In genomic region chr7:135938086-135938485, GRCh38 we compare ENCODE assay signal across 20 cellular contexts. TPM values are rescaled to one million over a fixed set of nuclear protein-coding genes. Genes with fewer than 3 reads are reported as not detected.
DNase-seq lines count a peak whose midpoint lies in the region; ATAC-seq and TF ChIP-seq lines count a peak whose summit lies in the region.
"Had no signal": no experiment of that assay in that cellular context is flagged by ENCODE, and none has a peak within 500 bp of the region (broad histone marks: within the 10 kb centered on the region; RNA-seq: fewer than 3 reads in every experiment).

No MANE protein-coding gene starts in this region.

- 0 out of 2 replicates have a peak, but pooled peaks cover 11% of the 10 kb centered on the region for H3K36me3 ChIP-seq in Loucy (ENCODE audit: insufficient read depth, low read length)
- H3K36me3 ChIP-seq in SJCRH30, result peaks cover 6% of the 10 kb centered on the region
- H3K36me3 ChIP-seq: BE2C, Peyer's patch had no signal

- no peak for ATAC-seq in memory B cell (ENCODE audit: low read depth)
- ATAC-seq in stimulated activated effector memory CD8-positive, alpha-beta T cell treated with anti-CD3 and anti-CD28 coated beads, Interleukin-12 subunit alpha, Interleukin-12 subunit beta, amount 100 ng/mL, for 72 hours, result no peak
- ATAC-seq: CD8-positive, alpha-beta T cell; Right ventricle myocardium inferior had no signal

- peaks cover 43% of the 10 kb centered on the region for H3K36me3 Mint-ChIP-seq in activated T-cell treated with anti-CD3 and anti-CD28 coated beads, Interleukin-2, amount 50 U/mL, for 24 hours (ENCODE audit: low read depth)
- peaks cover 15% of the 10 kb centered on the region for H3K36me3 Mint-ChIP-seq in memory B cell
- H3K36me3 Mint-ChIP-seq in stimulated activated effector memory CD8-positive, alpha-beta T cell treated with anti-CD3 and anti-CD28 coated beads, Interleukin-12 subunit alpha, Interleukin-12 subunit beta, amount 100 ng/mL, for 72 hours, result no peaks in the 10 kb centered on the region

- no peak overlapping the region for H3K27ac ChIP-seq in SJCRH30
- H3K27ac ChIP-seq: HL-60, Peyer's patch, SK-N-MC had no signal

- H3K27me3 ChIP-seq in Loucy (ENCODE audit: insufficient read depth, low read length, poor library complexity, severe bottlenecking) (no peaks in the 10 kb centered on the region), SJCRH30 (no peaks in the 10 kb centered on the region)
- H3K27me3 ChIP-seq: BE2C, Peyer's patch had no signal

- H3K4me1 Mint-ChIP-seq in activated T-cell treated with anti-CD3 and anti-CD28 coated beads, Interleukin-2, amount 50 U/mL, for 24 hours (ENCODE audit: low read depth), result peaks cover 79% of the 10 kb centered on the region
- H3K4me1 Mint-ChIP-seq in memory B cell, result peaks cover 62% of the 10 kb centered on the region
- H3K4me1 Mint-ChIP-seq in stimulated activated effector memory CD8-positive, alpha-beta T cell treated with anti-CD3 and anti-CD28 coated beads, Interleukin-12 subunit alpha, Interleukin-12 subunit beta, amount 100 ng/mL, for 72 hours, result peaks cover 71% of the 10 kb centered on the region

- no peaks in the 10 kb centered on the region for H3K9me2 ChIP-seq in Loucy (replicated peaks; ENCODE audit: low read depth, low read length)

- H3K79me2 ChIP-seq in Loucy (ENCODE audit: insufficient read depth, low read length), result peaks cover 89% of the 10 kb centered on the region

- peak overlapping the region; percentile 55 for H3K4me2 ChIP-seq in Loucy (ENCODE audit: low read depth, low read length, poor library complexity, severe bottlenecking)

- H3K4me3 ChIP-seq in Loucy (ENCODE audit: low read length, poor library complexity, severe bottlenecking) (no peak overlapping the region), SJCRH30 (no peak overlapping the region)
- H3K4me3 ChIP-seq: Peyer's patch, SK-N-MC had no signal

- H3K4me3 Mint-ChIP-seq in activated T-cell treated with anti-CD3 and anti-CD28 coated beads, Interleukin-2, amount 50 U/mL, for 24 hours, result no peak overlapping the region
- no peak overlapping the region for H3K4me3 Mint-ChIP-seq in memory B cell
- peak overlapping the region; percentile 43 for H3K4me3 Mint-ChIP-seq in stimulated activated effector memory CD8-positive, alpha-beta T cell treated with anti-CD3 and anti-CD28 coated beads, Interleukin-12 subunit alpha, Interleukin-12 subunit beta, amount 100 ng/mL, for 72 hours
- H3K4me3 Mint-ChIP-seq: CD8-positive, alpha-beta T cell; H9 had no signal

- no peak overlapping the region for H3K9ac ChIP-seq in Loucy (ENCODE audit: low read depth, low read length, poor library complexity, severe bottlenecking)

- TF ChIP-seq CTCF in Loucy (conservative IDR thresholded peaks at IDR 0.05; ENCODE audit: low read length), result no peak

- H3K9me3 Mint-ChIP-seq in activated T-cell treated with anti-CD3 and anti-CD28 coated beads, Interleukin-2, amount 50 U/mL, for 24 hours, result no peaks in the 10 kb centered on the region
- H3K9me3 Mint-ChIP-seq in memory B cell, result no peaks in the 10 kb centered on the region
- no peaks in the 10 kb centered on the region for H3K9me3 Mint-ChIP-seq in stimulated activated effector memory CD8-positive, alpha-beta T cell treated with anti-CD3 and anti-CD28 coated beads, Interleukin-12 subunit alpha, Interleukin-12 subunit beta, amount 100 ng/mL, for 72 hours
- H3K9me3 Mint-ChIP-seq: CD8-positive, alpha-beta T cell; H9 had no signal

- H3K27me3 Mint-ChIP-seq in activated T-cell treated with anti-CD3 and anti-CD28 coated beads, Interleukin-2, amount 50 U/mL, for 24 hours, result no peaks in the 10 kb centered on the region
- H3K27me3 Mint-ChIP-seq in memory B cell, result no peaks in the 10 kb centered on the region

- peaks cover 75% of the 10 kb centered on the region for H4K20me1 ChIP-seq in Loucy (ENCODE audit: insufficient read depth, low read length, poor library complexity, severe bottlenecking)

- H2AFZ ChIP-seq in Loucy (ENCODE audit: low read length), result no peak overlapping the region

- DNase-seq in activated T-cell treated with anti-CD3 and anti-CD28 coated beads, Interleukin-2, amount 50 U/mL, for 24 hours, result no peak
- DNase-seq in activated T-cell treated with anti-CD3 and anti-CD28 coated beads, Interleukin-2, amount 50 U/mL, for 48 hours, result no peak
- DNase-seq in memory B cell (ENCODE audit: low spot score in 2 of 2), result no peak
- no peak for DNase-seq in stimulated activated effector memory CD8-positive, alpha-beta T cell treated with anti-CD3 and anti-CD28 coated beads, Interleukin-12 subunit alpha, Interleukin-12 subunit beta, amount 100 ng/mL, for 72 hours (ENCODE audit: low spot score in 2 of 2)
- no peak for DNase-seq in NCI-H187 (lab: John Stamatoyannopoulos, UW)
- no peak for DNase-seq in SJCRH30
- no peak for DNase-seq in GF-D8 (lab: John Stamatoyannopoulos, UW)
- DNase-seq: BE2C; CD8-positive, alpha-beta T cell; DMS79; H9; NCI-H1105; NCI-H2081 treated with DMSO at 0.1 percent for 48 hours; NCI-H446 treated with DMSO at 0.1 percent for 48 hours; NCI-H69; Peyer's patch had no signal

- peak overlapping the region; percentile 16 for H3K27ac Mint-ChIP-seq in activated T-cell treated with anti-CD3 and anti-CD28 coated beads, Interleukin-2, amount 50 U/mL, for 24 hours
- H3K27ac Mint-ChIP-seq in memory B cell, result peak overlapping the region; percentile 63
- H3K27ac Mint-ChIP-seq in stimulated activated effector memory CD8-positive, alpha-beta T cell treated with anti-CD3 and anti-CD28 coated beads, Interleukin-12 subunit alpha, Interleukin-12 subunit beta, amount 100 ng/mL, for 72 hours, result peak overlapping the region; percentile 84

- H3K9me3 ChIP-seq in Loucy (ENCODE audit: insufficient read depth, low read depth, low read length) (no peaks in the 10 kb centered on the region), SJCRH30 (replicated peaks) (no peaks in the 10 kb centered on the region)
- H3K9me3 ChIP-seq: BE2C, Peyer's patch had no signal

- no peaks in the 10 kb centered on the region for H3F3A ChIP-seq in Loucy (ENCODE audit: low read depth)

- peaks cover 46% of the 10 kb centered on the region for H3K4me1 ChIP-seq in Loucy (ENCODE audit: insufficient read depth, low read length, poor library complexity, severe bottlenecking)
- peaks cover under 1% of the 10 kb centered on the region; the same call in 1 of the 2 replicates for H3K4me1 ChIP-seq in SJCRH30

RNA-seq across cellular contexts. Expression of gene MTPN, which starts 39.1 kb away (rescaled TPM):
- total RNA-seq in SJCRH30 (2014; rRNA removed; shearing (Covaris generic)), result 154 and 157 TPM in 2 replicates

Comparison
In these comparisons a context has a peak if more than half of its experiments do, and no peak if none do; other contexts are left out.
1. H3K27ac Mint-ChIP-seq: peak in every context shown above with its lines; median percentile 84 in stimulated activated effector memory CD8-positive, alpha-beta T cell treated with anti-CD3 and anti-CD28 coated beads, Interleukin-12 subunit alpha, Interleukin-12 subunit beta, amount 100 ng/mL, for 72 hours; 63 in memory B cell; 16 in activated T-cell treated with anti-CD3 and anti-CD28 coated beads, Interleukin-2, amount 50 U/mL, for 24 hours.